ENCODE assay signal across 8 cellular contexts in genomic region chr4:39637572-39638357, GRCh38. TPM values are rescaled to one million over a fixed set of nuclear protein-coding genes. Genes with fewer than 3 reads are reported as not detected.
DNase-seq lines count a peak whose midpoint lies in the region; ATAC-seq and TF ChIP-seq lines count a peak whose summit lies in the region.

No MANE protein-coding gene starts in this region.

- H3K27ac ChIP-seq in OCI-LY1 (ENCODE audit: low read depth, low read length, poor library complexity, severe bottlenecking): peak overlapping the region; percentile 20
- peak overlapping the region; percentile 96 for H3K27ac ChIP-seq in angular gyrus (ENCODE audit: low read depth, low read length)
- H3K27ac ChIP-seq in hepatocyte: peak overlapping the region; percentile 94

- H3K27ac Mint-ChIP-seq in progenitor cell of endocrine pancreas: peak overlapping the region; percentile 98

- no peaks in the 10 kb centered on the region for H3K27me3 ChIP-seq in OCI-LY1 (ENCODE audit: insufficient read depth, low read length)
- no peaks in the 10 kb centered on the region for H3K27me3 ChIP-seq in hepatocyte

- ATAC-seq in HG03135 (IDR thresholded peaks at IDR 0.05; ENCODE audit: unreplicated experiment): peak; percentile 28
- no peak for ATAC-seq in GM18505 (IDR thresholded peaks at IDR 0.05; ENCODE audit: unreplicated experiment)

- H3K4me1 Mint-ChIP-seq in progenitor cell of endocrine pancreas (ENCODE audit: low read depth): peaks cover 25% of the 10 kb centered on the region

- WGBS in hepatocyte (ENCODE audit: low lambda C conversion rate, missing lambda C conversion rate): under 1% methylated on average over 30 of the region's 30 CpGs

- H3K9me3 Mint-ChIP-seq in progenitor cell of endocrine pancreas (ENCODE audit: low read depth): no peaks in the 10 kb centered on the region

- peaks cover 50% of the 10 kb centered on the region for H3K4me1 ChIP-seq in OCI-LY1 (ENCODE audit: insufficient read depth, low read length, severe bottlenecking)
- peaks cover 14% of the 10 kb centered on the region for H3K4me1 ChIP-seq in hepatocyte (ENCODE audit: insufficient read depth)

- TF ChIP-seq POLR2A in GM18505 (IDR thresholded peaks at IDR 0.05; ENCODE audit: borderline replicate concordance, extremely low read depth, insufficient read depth, insufficient read length): no peak

- H3K36me3 Mint-ChIP-seq in progenitor cell of endocrine pancreas (ENCODE audit: insufficient read depth): peaks cover 3% of the 10 kb centered on the region

- H4K20me1 ChIP-seq in OCI-LY1 (ENCODE audit: insufficient read depth, low read length): no peaks in the 10 kb centered on the region
- no peaks in the 10 kb centered on the region for H4K20me1 ChIP-seq in hepatocyte (ENCODE audit: insufficient read depth, poor library complexity, severe bottlenecking)

- H3K9me2 ChIP-seq in OCI-LY1 (ENCODE audit: low read depth, low read length) (no peaks in the 10 kb centered on the region), hepatocyte (replicated peaks; ENCODE audit: insufficient read depth) (no peaks in the 10 kb centered on the region)

- H3F3A ChIP-seq in OCI-LY1 (ENCODE audit: insufficient read depth, low read length): no peaks in the 10 kb centered on the region

- H2AFZ ChIP-seq in OCI-LY1 (ENCODE audit: low read length) (no peak overlapping the region), hepatocyte (peak overlapping the region; percentile 28)

- H3K4me2 ChIP-seq in OCI-LY1 (ENCODE audit: low read length) (peak overlapping the region; percentile 94), hepatocyte (peak overlapping the region; percentile 78)

- H3K27me3 Mint-ChIP-seq in progenitor cell of endocrine pancreas: no peaks in the 10 kb centered on the region

- peak overlapping the region; percentile 86 for H3K4me3 Mint-ChIP-seq in progenitor cell of endocrine pancreas (ENCODE audit: low read depth)

- H3K9me3 ChIP-seq in OCI-LY1 (ENCODE audit: low read length) (no peaks in the 10 kb centered on the region), hepatocyte (ENCODE audit: low read depth) (no peaks in the 10 kb centered on the region)

- no peaks in the 10 kb centered on the region for H3K79me2 ChIP-seq in OCI-LY1 (ENCODE audit: insufficient read depth, low read length)
- peaks cover 56% of the 10 kb centered on the region for H3K79me2 ChIP-seq in hepatocyte

- peak; percentile 7 to 16 for DNase-seq in activated CD4-positive, alpha-beta T cell treated with anti-CD3 and anti-CD28 coated beads for 4 hours
- DNase-seq in activated CD4-positive, alpha-beta T cell treated with anti-CD3 and anti-CD28 coated beads, Interleukin-2, amount 50 U/mL, for 4 hours: no peak
- DNase-seq in hepatocyte (ENCODE audit: low spot score) (peak; percentile 73), progenitor cell of endocrine pancreas (ENCODE audit: low spot score, unreplicated experiment) (peak; percentile 17)

- no peak for TF ChIP-seq CTCF in OCI-LY1 (IDR thresholded peaks at IDR 0.05; ENCODE audit: low read length)
- TF ChIP-seq CTCF in hepatocyte (IDR thresholded peaks at IDR 0.05; ENCODE audit: poor library complexity): no peak
- TF ChIP-seq CTCF in progenitor cell of endocrine pancreas (IDR thresholded peaks at IDR 0.05; ENCODE audit: unreplicated experiment): no peak

- H3K9ac ChIP-seq in OCI-LY1 (ENCODE audit: low read length): peak overlapping the region; percentile 73

- peak overlapping the region; percentile 87 for H3K4me3 ChIP-seq in OCI-LY1 (ENCODE audit: low read depth, low read length, poor library complexity, severe bottlenecking)
- peak overlapping the region; percentile 79 for H3K4me3 ChIP-seq in hepatocyte

- H3K36me3 ChIP-seq in OCI-LY1 (ENCODE audit: insufficient read depth, low read length) (no peaks in the 10 kb centered on the region), hepatocyte (replicated peaks; ENCODE audit: insufficient read depth, low read depth) (no peaks in the 10 kb centered on the region)

RNA-seq across cellular contexts. Expression of gene SMIM14, which starts 0.9 kb away (rescaled TPM):
- total RNA-seq in hepatocyte (69.6 and 98.6 TPM in 2 replicates), progenitor cell of endocrine pancreas (61.0 and 70.1 TPM in 2 replicates)
- 89.5 and 124 TPM in 2 replicates for polyA plus RNA-seq in hepatocyte

Comparison
In these comparisons a context has a peak if more than half of its experiments do, and no peak if none do; other contexts are left out.
1. DNase-seq: peak in activated CD4-positive, alpha-beta T cell treated with anti-CD3 and anti-CD28 coated beads for 4 hours (2 of 2), hepatocyte (single experiment) and progenitor cell of endocrine pancreas (single experiment); none in activated CD4-positive, alpha-beta T cell treated with anti-CD3 and anti-CD28 coated beads, Interleukin-2, amount 50 U/mL, for 4 hours (0 of 2).
2. H3K27ac ChIP-seq: peak in every context shown above with its lines; median percentile 96 in angular gyrus; 94 in hepatocyte; 20 in OCI-LY1.